8 cellular contexts compared by ENCODE assay signal in the genomic region with DNA sequence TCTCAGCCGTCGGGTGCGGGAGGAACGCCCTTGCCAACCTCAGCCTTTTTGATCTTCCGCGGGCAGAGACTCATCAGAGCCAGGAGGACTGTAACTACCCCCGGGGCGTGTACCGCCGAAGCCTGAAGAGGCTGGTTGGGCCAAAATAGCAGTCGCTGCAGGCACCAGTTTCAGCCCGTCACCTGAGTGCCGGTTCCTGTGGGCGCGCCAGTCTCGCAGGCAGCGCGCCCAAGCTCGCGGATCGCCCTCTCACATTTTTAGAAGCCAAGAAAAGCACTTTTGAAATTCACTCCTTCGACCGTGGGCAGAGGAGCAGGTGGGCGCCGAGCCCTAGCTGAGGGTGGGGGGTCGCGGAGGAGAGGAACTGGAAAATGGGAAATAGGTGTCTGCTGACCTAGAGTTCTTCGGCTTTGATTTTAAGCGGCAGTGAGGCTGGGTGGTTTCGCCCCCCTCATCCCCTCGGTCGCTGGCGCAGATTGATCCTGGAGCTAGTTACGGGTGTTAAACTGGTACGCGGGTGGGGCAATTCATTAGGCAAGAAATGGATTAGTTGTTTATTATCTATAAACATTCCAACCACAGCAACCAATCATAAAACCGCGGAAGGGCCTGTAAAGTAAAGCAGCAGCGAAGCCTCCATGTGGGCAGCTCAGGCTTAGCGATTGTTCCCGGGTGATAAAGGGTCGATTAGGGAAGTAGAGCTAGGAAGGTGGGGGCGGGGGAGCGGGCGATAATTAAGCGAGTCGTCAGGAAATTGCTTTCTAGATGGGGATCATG.
DNase-seq lines count a peak whose midpoint lies in the region; ATAC-seq lines count a peak whose summit lies in the region.

No MANE protein-coding gene starts in this region.

- H3K27ac ChIP-seq in mesodermal cell (ENCODE audit: low read depth, low read length, severe bottlenecking): no peak overlapping the region

- H3K4me1 ChIP-seq in adipocyte (ENCODE audit: control insufficient read depth, insufficient read depth, low read length) (peaks cover 28% of the 10 kb centered on the region), mesodermal cell (ENCODE audit: control insufficient read depth, insufficient read depth, low read length, poor library complexity, severe bottlenecking) (peaks cover 17% of the 10 kb centered on the region)

- peaks cover 37% of the 10 kb centered on the region for H3K27me3 ChIP-seq in adipocyte (replicated peaks; ENCODE audit: control insufficient read depth, insufficient read depth, low read length)

- WGBS in mesodermal cell (ENCODE audit: insufficient coverage in 2 of 2), 2 experiments: 1 to 2% methylated on average over 18 to 33 of the region's 47 CpGs

- peak overlapping the region; percentile 23 for H3K9ac ChIP-seq in adipocyte (ENCODE audit: low read length)

- DNase-seq in D341Med (ENCODE audit: low spot score): peak; percentile 47
- DNase-seq in adipocyte (ENCODE audit: low read depth): no peak
- no peak for DNase-seq in Kasumi-1 (lab: John Stamatoyannopoulos, UW)
- DNase-seq in DMS153 treated with DMSO at 0.1 percent for 48 hours (lab: John Stamatoyannopoulos, UW; ENCODE audit: unreplicated experiment): no peak
- DNase-seq in NCI-H446 treated with DMSO at 0.1 percent for 48 hours (lab: John Stamatoyannopoulos, UW): no peak
- no peak for DNase-seq in stimulated activated CD4-positive, alpha-beta T cell treated with anti-CD3 and anti-CD28 coated beads, Interleukin-12 subunit alpha, Interleukin-12 subunit beta, amount 100 ng/mL, for 4 hours

- ATAC-seq in HG02981 (IDR thresholded peaks at IDR 0.05; ENCODE audit: unreplicated experiment): peak; percentile 58

- H3K4me3 ChIP-seq in adipocyte (ENCODE audit: low read length): peak overlapping the region; percentile 80
- peak overlapping the region; percentile 20 for H3K4me3 ChIP-seq in mesodermal cell (ENCODE audit: extremely low read depth, insufficient read depth, low read length, poor library complexity, severe bottlenecking)

- H3K36me3 ChIP-seq in adipocyte (ENCODE audit: control insufficient read depth, insufficient read depth, low read length, severe bottlenecking) (no peaks in the 10 kb centered on the region), mesodermal cell (ENCODE audit: control insufficient read depth, insufficient read depth, low read length) (no peaks in the 10 kb centered on the region)

- H3K9me3 ChIP-seq in adipocyte (ENCODE audit: control insufficient read depth, low read length) (no peaks in the 10 kb centered on the region), mesodermal cell (ENCODE audit: control insufficient read depth, low read length) (no peaks in the 10 kb centered on the region)
